8 cellular contexts compared by ENCODE assay signal in genomic region chr3:56802411-56802745, GRCh38. TPM values are rescaled to one million over a fixed set of nuclear protein-coding genes. Genes with fewer than 3 reads are reported as not detected.
DNase-seq lines count a peak whose midpoint lies in the region; TF ChIP-seq lines count a peak whose summit lies in the region.

No MANE protein-coding gene starts in this region.

- no peak overlapping the region for H3K27ac Mint-ChIP-seq in chondrocyte (ENCODE audit: unreplicated experiment)
- peak overlapping the region in 1 of 3 experiments; percentile 30 for H3K27ac Mint-ChIP-seq in nephron

- no peak overlapping the region for H3K27ac ChIP-seq in BLaER1 treated with 17β-estradiol and CSF1 and Interleukin-3, amounts not matched to agents 10 nM and 100 nM
- H3K27ac ChIP-seq in Karpas-422 (ENCODE audit: low read length) = no peak overlapping the region
- H3K27ac ChIP-seq in prostate gland = no peak overlapping the region

- TF ChIP-seq CTCF in chondrocyte (IDR thresholded peaks at IDR 0.05) (no peak), nephron (IDR thresholded peaks at IDR 0.05; ENCODE audit: unreplicated experiment in 3 of 3) (no peak), prostate gland (IDR thresholded peaks at IDR 0.05) (no peak)

- peaks cover 9 to 43% (median 25%) of the 10 kb centered on the region in 10 experiments; a peak in 18 of 20 replicates for H3K4me1 ChIP-seq in BLaER1 treated with 17β-estradiol and CSF1 and Interleukin-3, amounts not matched to agents 10 nM and 100 nM
- H3K4me1 ChIP-seq in Karpas-422 (ENCODE audit: low read length) (peaks cover 21% of the 10 kb centered on the region), prostate gland (replicated peaks) (no peaks in the 10 kb centered on the region)

- H3K4me3 Mint-ChIP-seq in chondrocyte (ENCODE audit: unreplicated experiment) (peak overlapping the region; percentile 68), nephron (peak overlapping the region; percentile 77 to 97 (median 84))

- intact Hi-C loops in prostate gland (cut with DNase I) = loop anchor here (5.0 kb wide), 1 partner anchor 115 kb away; no protein-coding TSS in a partner anchor

- peak overlapping the region; percentile 53 to 85 (median 71); a peak in 16 of 22 replicates for H3K9ac ChIP-seq in BLaER1 treated with 17β-estradiol and CSF1 and Interleukin-3, amounts not matched to agents 10 nM and 100 nM
- H3K9ac ChIP-seq in Karpas-422 (ENCODE audit: low read length) = no peak overlapping the region

- H3K36me3 Mint-ChIP-seq in chondrocyte (ENCODE audit: low read depth) (no peaks in the 10 kb centered on the region), nephron (ENCODE audit: low read depth) (no peaks in the 10 kb centered on the region)

- peak overlapping the region; percentile 77 to 99 (median 92) for H3K4me2 ChIP-seq in BLaER1 treated with 17β-estradiol and CSF1 and Interleukin-3, amounts not matched to agents 10 nM and 100 nM
- peak overlapping the region; percentile 58 for H3K4me2 ChIP-seq in Karpas-422 (ENCODE audit: low read depth, low read length, poor library complexity, severe bottlenecking)

- no peak for DNase-seq in Karpas-422
- DNase-seq in chondrocyte (ENCODE audit: low spot score) = no peak
- DNase-seq in ureter (ENCODE audit: low spot score) = no peak
- DNase-seq in GOT3 (lab: John Stamatoyannopoulos, UW) = no peak
- no peak for DNase-seq in prostate gland (ENCODE audit: low spot score)
- DNase-seq in mesenteric fat pad (ENCODE audit: low spot score) = no peak

- peaks cover 19% of the 10 kb centered on the region for H3K4me1 Mint-ChIP-seq in chondrocyte (ENCODE audit: low read depth)
- peaks cover 50% of the 10 kb centered on the region for H3K4me1 Mint-ChIP-seq in nephron

- H2AFZ ChIP-seq in Karpas-422 (ENCODE audit: low read length) = no peak overlapping the region

- H3K27me3 Mint-ChIP-seq in chondrocyte (ENCODE audit: low read depth) = no peaks in the 10 kb centered on the region
- peaks cover 3% of the 10 kb centered on the region for H3K27me3 Mint-ChIP-seq in nephron (ENCODE audit: low read depth)

- peaks cover 0 to 30% (median 28%) of the 10 kb centered on the region in 11 experiments; a peak in 18 of 22 replicates for H3K27me3 ChIP-seq in BLaER1 treated with 17β-estradiol and CSF1 and Interleukin-3, amounts not matched to agents 10 nM and 100 nM
- H3K27me3 ChIP-seq in Karpas-422 (ENCODE audit: low read length) (no peaks in the 10 kb centered on the region), prostate gland (replicated peaks; ENCODE audit: insufficient read depth) (no peaks in the 10 kb centered on the region)

- H3K79me2 ChIP-seq in Karpas-422 (ENCODE audit: low read length) = no peaks in the 10 kb centered on the region

- no peaks in the 10 kb centered on the region for H3K9me2 ChIP-seq in Karpas-422 (replicated peaks; ENCODE audit: insufficient read depth, low read length)

- TF ChIP-seq POLR2A in prostate gland (IDR thresholded peaks at IDR 0.05) = no peak

- H4K20me1 ChIP-seq in BLaER1 treated with 17β-estradiol and CSF1 and Interleukin-3, amounts not matched to agents 10 nM and 100 nM = peaks cover 0 to 31% (median 0%) of the 10 kb centered on the region in 11 experiments; a peak in 7 of 22 replicates
- H4K20me1 ChIP-seq in Karpas-422 (ENCODE audit: insufficient read depth, low read depth, low read length) = peaks cover 7% of the 10 kb centered on the region; the same call in 1 of the 2 replicates

- H3K36me3 ChIP-seq in BLaER1 treated with 17β-estradiol and CSF1 and Interleukin-3, amounts not matched to agents 10 nM and 100 nM = peaks cover 0 to 8% (median 0%) of the 10 kb centered on the region in 11 experiments; a peak in 1 of 22 replicates
- H3K36me3 ChIP-seq in Karpas-422 (ENCODE audit: insufficient read depth, low read length) (no peaks in the 10 kb centered on the region), prostate gland (no peaks in the 10 kb centered on the region)

- WGBS in prostate gland = 53% methylated on average over 7 of the region's 7 CpGs

- H3K4me3 ChIP-seq in BLaER1 treated with 17β-estradiol and CSF1 and Interleukin-3, amounts not matched to agents 10 nM and 100 nM = peak overlapping the region; percentile 54 to 90 (median 67)
- peak overlapping the region; percentile 53; the same call in 1 of the 2 replicates for H3K4me3 ChIP-seq in Karpas-422 (ENCODE audit: low read length)
- peak overlapping the region in 1 of 2 donors; percentile 69 for H3K4me3 ChIP-seq in prostate gland

- H3K9me3 ChIP-seq in BLaER1 treated with 17β-estradiol and CSF1 and Interleukin-3, amounts not matched to agents 10 nM and 100 nM (replicated peaks in 1 of 11) = no peaks in the 10 kb centered on the region
- H3K9me3 ChIP-seq in Karpas-422 (ENCODE audit: low read length) = no peaks in the 10 kb centered on the region
- no peaks in the 10 kb centered on the region for H3K9me3 ChIP-seq in prostate gland

- H3K9me3 Mint-ChIP-seq in chondrocyte (ENCODE audit: low read depth) (no peaks in the 10 kb centered on the region), nephron (no peaks in the 10 kb centered on the region)

RNA-seq across cellular contexts. Expression of gene ARHGEF3, which starts 0.6 kb away (rescaled TPM):
- total RNA-seq in Karpas-422 (2014; rRNA removed; shearing (Covaris generic); ENCODE audit: low replicate concordance) = 4.7 and 7.7 TPM in 2 replicates
- total RNA-seq in chondrocyte (2.8 to 6.9 TPM (median 5.2 TPM) in 3 replicates), ureter (50.0 TPM), prostate gland (10 to 100 TPM; 21.6 to 59.4 TPM), mesenteric fat pad (17.0 TPM)
